In the genomic region with DNA sequence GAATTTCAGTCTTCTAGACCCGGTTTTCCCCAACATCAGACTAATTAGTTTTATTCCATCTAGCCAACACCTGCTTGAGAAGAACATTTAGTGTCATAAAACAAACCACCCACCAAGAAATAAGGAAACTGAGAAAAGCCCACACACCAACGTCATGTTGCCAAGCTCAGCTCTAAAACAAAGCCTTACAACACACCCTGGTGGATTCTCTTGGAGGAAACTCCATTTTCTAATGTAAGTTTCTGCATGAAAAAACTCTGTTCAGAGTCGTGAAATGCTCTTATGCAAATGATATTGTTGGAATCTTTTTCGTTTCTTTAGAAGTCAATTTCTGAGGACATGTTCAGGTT, we compare ENCODE assay signal across 8 cellular contexts.
A peak's percentile ranks its signal among the peaks of the same experiment; 100 is the strongest.
DNase-seq lines count a peak whose midpoint lies in the region; ATAC-seq and TF ChIP-seq lines count a peak whose summit lies in the region.

No MANE protein-coding gene starts in this region.

- TF ChIP-seq CTCF in WERI-Rb-1 (IDR thresholded peaks at IDR 0.05; ENCODE audit: low read depth, low read length) (no peak), mesothelial cell of epicardium (IDR thresholded peaks at IDR 0.05; ENCODE audit: unreplicated experiment) (no peak)

- DNase-seq in WERI-Rb-1 (no peak), NCI-H128 (lab: John Stamatoyannopoulos, UW; ENCODE audit: unreplicated experiment) (no peak), NCI-H82 treated with DMSO at 0.1 percent for 48 hours (lab: John Stamatoyannopoulos, UW; ENCODE audit: unreplicated experiment) (no peak), mesothelial cell of epicardium (ENCODE audit: low spot score in 2 of 2, unreplicated experiment in 2 of 2) (no peak)
- no peak for DNase-seq in T-helper 2 cell treated with Interferon-gamma antibody and Interleukin-4, amounts not matched to agents 5 μg/mL and 100 μg/mL, for 36 hours (ENCODE audit: low spot score)

- no peaks in the 10 kb centered on the region for H3K9me3 Mint-ChIP-seq in T-helper 2 cell treated with Interferon-gamma antibody and Interleukin-4, amounts not matched to agents 5 μg/mL and 100 μg/mL, for 36 hours
- no peaks in the 10 kb centered on the region for H3K9me3 Mint-ChIP-seq in mesothelial cell of epicardium

- H3K27me3 ChIP-seq in WERI-Rb-1 (ENCODE audit: insufficient read depth, low read depth, severe bottlenecking) = no peaks in the 10 kb centered on the region

- H3K4me3 ChIP-seq in WERI-Rb-1 (ENCODE audit: low read depth, low read length) = no peak overlapping the region

- no peak overlapping the region for H3K4me3 Mint-ChIP-seq in T-helper 2 cell treated with Interferon-gamma antibody and Interleukin-4, amounts not matched to agents 5 μg/mL and 100 μg/mL, for 36 hours
- no peak overlapping the region for H3K4me3 Mint-ChIP-seq in mesothelial cell of epicardium

- no peaks in the 10 kb centered on the region for H3K9me3 ChIP-seq in WERI-Rb-1 (ENCODE audit: severe bottlenecking)

- peaks cover 6% of the 10 kb centered on the region for H3K27me3 Mint-ChIP-seq in T-helper 2 cell treated with Interferon-gamma antibody and Interleukin-4, amounts not matched to agents 5 μg/mL and 100 μg/mL, for 36 hours (ENCODE audit: low read depth)
- peaks cover 18% of the 10 kb centered on the region for H3K27me3 Mint-ChIP-seq in mesothelial cell of epicardium (ENCODE audit: low read depth)

- no peaks in the 10 kb centered on the region for H3K4me1 Mint-ChIP-seq in T-helper 2 cell treated with Interferon-gamma antibody and Interleukin-4, amounts not matched to agents 5 μg/mL and 100 μg/mL, for 36 hours (ENCODE audit: low read depth)
- H3K4me1 Mint-ChIP-seq in mesothelial cell of epicardium = peaks cover 26% of the 10 kb centered on the region

- no peak for TF ChIP-seq POLR2A in GM18505 (IDR thresholded peaks at IDR 0.05; ENCODE audit: borderline replicate concordance, extremely low read depth, insufficient read depth, insufficient read length)

- no peak overlapping the region for H3K27ac Mint-ChIP-seq in T-helper 2 cell treated with Interferon-gamma antibody and Interleukin-4, amounts not matched to agents 5 μg/mL and 100 μg/mL, for 36 hours
- H3K27ac Mint-ChIP-seq in mesothelial cell of epicardium = no peak overlapping the region

- ATAC-seq in GM18505 (IDR thresholded peaks at IDR 0.05; ENCODE audit: unreplicated experiment) = peak; percentile 56
- peak; percentile 70 for ATAC-seq in GM21360 (IDR thresholded peaks at IDR 0.05; ENCODE audit: unreplicated experiment)
- peak; percentile 40 for ATAC-seq in HG02981 (IDR thresholded peaks at IDR 0.05; ENCODE audit: unreplicated experiment)

- H3K36me3 Mint-ChIP-seq in T-helper 2 cell treated with Interferon-gamma antibody and Interleukin-4, amounts not matched to agents 5 μg/mL and 100 μg/mL, for 36 hours (ENCODE audit: low read depth) = no peaks in the 10 kb centered on the region
- H3K36me3 Mint-ChIP-seq in mesothelial cell of epicardium = no peaks in the 10 kb centered on the region

- peak overlapping the region; percentile 64 for H3K27ac ChIP-seq in WERI-Rb-1

- no peaks in the 10 kb centered on the region for H3K36me3 ChIP-seq in WERI-Rb-1
